Comparison of ENCODE assay signal across 21 cellular contexts in the genomic region with DNA sequence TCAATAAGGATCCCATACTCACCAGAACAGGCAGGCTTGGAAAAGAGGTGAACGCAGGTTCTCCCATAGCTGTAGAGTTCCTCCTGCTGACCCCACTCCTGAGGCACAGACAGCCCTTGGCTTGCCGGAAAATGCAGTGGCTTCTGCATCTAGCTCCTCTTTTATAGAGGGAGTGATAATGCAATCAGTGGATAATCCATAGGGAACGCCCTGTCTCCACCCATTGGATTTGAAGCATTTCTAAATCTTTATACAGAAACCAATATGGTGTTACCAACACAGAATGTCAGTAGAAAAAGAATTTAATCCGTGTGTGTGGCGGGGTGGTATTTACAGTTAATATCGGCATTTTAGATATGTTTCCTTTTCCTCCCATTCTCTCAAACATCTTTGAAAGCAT. TPM values are rescaled to one million over a fixed set of nuclear protein-coding genes. Genes with fewer than 3 reads are reported as not detected.
"Had no signal": no experiment of that assay in that cellular context is flagged by ENCODE, and none has a peak within 500 bp of the region (broad histone marks: within the 10 kb centered on the region; RNA-seq: fewer than 3 reads in every experiment).

A gene (minus strand): TSS at position 101 of the 400 bp plus-strand sequence. CDS start 34 bp downstream, at position 67.

RNA-seq across cellular contexts. Expression of the gene that starts here (rescaled TPM):
- total RNA-seq: activated naive CD4-positive, alpha-beta T cell treated with anti-CD3 and anti-CD28 coated beads for 36 hours; activated naive CD4-positive, alpha-beta T cell treated with anti-CD3 and anti-CD28 coated beads, Interleukin-2, amount 50 U/mL, for 72 hours; activated naive CD8-positive, alpha-beta T cell treated with anti-CD3 and anti-CD28 coated beads for 36 hours; activated naive CD8-positive, alpha-beta T cell treated with anti-CD3 and anti-CD28 coated beads, Interleukin-2, amount 10 ng/mL, durations not matched to agents 7 days and 5 days; activated T-cell treated with anti-CD3 and anti-CD28 coated beads, Interleukin-2, amount 50 U/mL, for 4 hours; activated T-cell treated with anti-CD3 and anti-CD28 coated beads, Interleukin-2, amount 50 U/mL, for 72 hours; activated T-helper 1 cell treated with anti-CD3 and anti-CD28 coated beads, Interleukin-12 subunit alpha, Interleukin-12 subunit beta, Interleukin-2, Interleukin-4 antibody, amounts not matched to agents 30 ng/mL and 10 ng/mL and 1 ng/mL, durations not matched to agents 14 hours and 24 hours and 36 hours; activated T-helper 17 cell treated with anti-CD3 and anti-CD28 coated beads, Interleukin-2, amount 50 U/mL, for 72 hours; activated T-helper 2 cell treated with anti-CD3 and anti-CD28 coated beads, Interferon-gamma antibody, Interleukin-2, Interleukin-4, amounts not matched to agents 10 μg/mL and 5 μg/mL and 100 μg/mL, durations not matched to agents 14 hours and 24 hours and 36 hours; adrenal gland; aorta; ascending aorta; astrocyte; body of pancreas; breast epithelium; bronchial epithelial cell; cardiac muscle cell; cardiac septum; cerebellum; chondrocyte had no signal
- polyA plus RNA-seq: adipose tissue, adrenal gland, aorta, cardiac muscle cell had no signal
